ENCODE assay signal across 8 cellular contexts in the genomic region with DNA sequence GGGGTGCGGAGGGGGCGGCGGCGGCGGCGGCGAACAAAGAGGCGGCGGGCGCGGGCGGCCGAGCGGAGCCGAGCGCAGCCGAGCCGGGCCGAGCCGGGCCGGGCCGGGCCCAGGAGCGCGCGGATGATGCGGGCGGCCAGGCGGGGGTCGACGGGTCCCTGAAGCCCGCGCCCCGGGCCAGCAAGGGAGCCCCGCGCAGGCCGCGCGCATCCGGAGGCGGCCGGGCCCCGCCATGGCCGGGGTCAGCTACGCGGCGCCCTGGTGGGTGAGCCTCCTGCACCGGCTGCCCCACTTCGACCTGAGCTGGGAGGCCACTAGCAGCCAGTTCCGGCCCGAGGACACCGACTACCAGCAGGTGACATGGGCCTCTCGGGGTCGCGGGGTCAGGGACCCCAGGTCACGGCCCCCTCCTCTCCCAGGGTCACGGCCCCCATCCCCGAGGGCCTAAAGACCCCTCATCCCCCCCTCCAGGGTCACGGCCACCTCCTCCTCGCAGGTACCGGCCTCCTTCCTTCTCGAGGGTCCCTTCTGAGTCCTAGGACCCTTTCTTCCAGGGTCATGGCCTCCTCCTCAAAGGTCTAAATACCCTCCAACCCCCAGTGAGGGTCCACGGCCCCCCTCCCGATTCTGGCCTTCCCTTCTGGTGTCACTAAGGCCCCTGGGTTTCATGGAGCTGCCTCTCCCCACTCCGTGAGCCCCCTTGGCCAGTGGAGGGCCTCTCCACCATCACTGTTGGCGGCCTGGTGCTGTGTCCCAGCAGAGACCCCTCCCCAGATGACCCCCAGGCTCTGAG. TPM values are rescaled to one million over a fixed set of nuclear protein-coding genes. Genes with fewer than 3 reads are reported as not detected.
DNase-seq lines count a peak whose midpoint lies in the region; ATAC-seq and TF ChIP-seq lines count a peak whose summit lies in the region.

A gene with protein sequence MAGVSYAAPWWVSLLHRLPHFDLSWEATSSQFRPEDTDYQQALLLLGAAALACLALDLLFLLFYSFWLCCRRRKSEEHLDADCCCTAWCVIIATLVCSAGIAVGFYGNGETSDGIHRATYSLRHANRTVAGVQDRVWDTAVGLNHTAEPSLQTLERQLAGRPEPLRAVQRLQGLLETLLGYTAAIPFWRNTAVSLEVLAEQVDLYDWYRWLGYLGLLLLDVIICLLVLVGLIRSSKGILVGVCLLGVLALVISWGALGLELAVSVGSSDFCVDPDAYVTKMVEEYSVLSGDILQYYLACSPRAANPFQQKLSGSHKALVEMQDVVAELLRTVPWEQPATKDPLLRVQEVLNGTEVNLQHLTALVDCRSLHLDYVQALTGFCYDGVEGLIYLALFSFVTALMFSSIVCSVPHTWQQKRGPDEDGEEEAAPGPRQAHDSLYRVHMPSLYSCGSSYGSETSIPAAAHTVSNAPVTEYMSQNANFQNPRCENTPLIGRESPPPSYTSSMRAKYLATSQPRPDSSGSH (plus strand): TSS at position 63 of the 793 bp plus-strand sequence. CDS start 170 bp downstream, at position 233.

- H3K4me3 ChIP-seq in PC-3 (ENCODE audit: low read length): peak within 1 kb of the TSS; percentile 93

- H3K4me1 ChIP-seq in PC-3 (ENCODE audit: insufficient read depth, low read length): peaks cover 16% of the 10 kb centered on the region

- no peak for TF ChIP-seq CTCF in PC-3 (conservative IDR thresholded peaks at IDR 0.05; ENCODE audit: low read depth, low read length)
- TF ChIP-seq CTCF in GM13977 (IDR thresholded peaks at IDR 0.05; ENCODE audit: extremely low read depth, insufficient read depth, missing control alignments): no peak

- TSS peak; percentile 36 for BruUV-seq in PC-3 (replicated peaks; lab: Mats Ljungman, UMichigan)

- peak within 1 kb of the TSS; percentile 96 for H3K4me2 ChIP-seq in PC-3 (ENCODE audit: low read length)

- peaks cover 13% of the 10 kb centered on the region; the same call in 1 of the 2 replicates for H4K20me1 ChIP-seq in PC-3 (ENCODE audit: low read length)

- POLR2A ChIA-PET in PC-3 (lab: Charles Lee; ENCODE audit: unreplicated experiment): no interaction called here

- intact Hi-C loops in PC-3 (cut with micrococcal nuclease): loop anchor here (5.0 kb wide), 2 partner anchors 60 to 75 kb away; a partner anchor contains a TSS

- no peaks in the 10 kb centered on the region for H3K9me2 ChIP-seq in PC-3 (replicated peaks; ENCODE audit: low read length)

- H3K27ac Mint-ChIP-seq in effector memory CD8-positive, alpha-beta T cell: peak within 1 kb of the TSS; percentile 82 to 87

- DNase-seq in PC-3 (no peak), myocyte (ENCODE audit: low read depth) (no peak), NCI-H1105 (lab: John Stamatoyannopoulos, UW) (no peak), MV-4-11 (lab: John Stamatoyannopoulos, UW) (no peak), GM13977 (ENCODE audit: low spot score) (no peak)
- peak in 1 of 3 experiments; percentile 11 for DNase-seq in effector memory CD8-positive, alpha-beta T cell

- H3F3A ChIP-seq in PC-3 (ENCODE audit: low read length, unreplicated experiment): no peaks in the 10 kb centered on the region

- in situ Hi-C loops in GM13977 (cut with MboI; ENCODE audit: low pct_unique_long_range_greater_than_20kb, low sequenced_read_pairs, unreplicated experiment): no loop called here

- ATAC-seq in GM18868 (IDR thresholded peaks at IDR 0.05; ENCODE audit: unreplicated experiment) (peak; percentile 17), HG02642 (IDR thresholded peaks at IDR 0.05; ENCODE audit: poor library complexity, unreplicated experiment) (peak; percentile 49), PC-3 (peak; percentile 49)
- ATAC-seq in effector memory CD8-positive, alpha-beta T cell (replicated peaks): peak; percentile 24

- CTCF ChIA-PET in PC-3 (lab: Charles Lee): no interaction called here

- H3K27me3 ChIP-seq in PC-3 (ENCODE audit: low read length): no peaks in the 10 kb centered on the region

- H3K4me1 Mint-ChIP-seq in effector memory CD8-positive, alpha-beta T cell (ENCODE audit: low read depth in 2 of 2): peaks cover 26 to 28% of the 10 kb centered on the region in 2 donors

- H3K79me2 ChIP-seq in PC-3 (ENCODE audit: low read length): peaks cover 49% of the 10 kb centered on the region

- H3K4me3 Mint-ChIP-seq in effector memory CD8-positive, alpha-beta T cell: peak within 1 kb of the TSS; percentile 91 to 94

- H3K36me3 ChIP-seq in PC-3 (ENCODE audit: low read depth, low read length): no peaks in the 10 kb centered on the region

- peaks cover 0 to 9% of the 10 kb centered on the region in 2 donors for H3K27me3 Mint-ChIP-seq in effector memory CD8-positive, alpha-beta T cell

- peaks cover 7% of the 10 kb centered on the region for H3K36me3 Mint-ChIP-seq in effector memory CD8-positive, alpha-beta T cell (ENCODE audit: insufficient read depth)

- peak within 1 kb of the TSS; percentile 70 for H3K9ac ChIP-seq in PC-3 (ENCODE audit: low read length)

- H3K9me3 ChIP-seq in PC-3 (ENCODE audit: low read length): no peaks in the 10 kb centered on the region

- peak within 1 kb of the TSS; percentile 65 for H3K27ac ChIP-seq in PC-3 (ENCODE audit: low read length)

- H3K9me3 Mint-ChIP-seq in effector memory CD8-positive, alpha-beta T cell: no peaks in the 10 kb centered on the region

- peak within 1 kb of the TSS; percentile 90 for H2AFZ ChIP-seq in PC-3 (ENCODE audit: low read length)

RNA-seq across cellular contexts. Expression of the gene that starts here (rescaled TPM):
- total RNA-seq in PC-3 (2014; rRNA removed) (25.0 and 41.4 TPM in 2 replicates), myocyte (27.6 and 29.1 TPM in 2 replicates)
- 46.4 TPM for polyA plus RNA-seq in myocyte (2012)
